Comparison of ENCODE assay signal across 11 cellular contexts in the genomic region with DNA sequence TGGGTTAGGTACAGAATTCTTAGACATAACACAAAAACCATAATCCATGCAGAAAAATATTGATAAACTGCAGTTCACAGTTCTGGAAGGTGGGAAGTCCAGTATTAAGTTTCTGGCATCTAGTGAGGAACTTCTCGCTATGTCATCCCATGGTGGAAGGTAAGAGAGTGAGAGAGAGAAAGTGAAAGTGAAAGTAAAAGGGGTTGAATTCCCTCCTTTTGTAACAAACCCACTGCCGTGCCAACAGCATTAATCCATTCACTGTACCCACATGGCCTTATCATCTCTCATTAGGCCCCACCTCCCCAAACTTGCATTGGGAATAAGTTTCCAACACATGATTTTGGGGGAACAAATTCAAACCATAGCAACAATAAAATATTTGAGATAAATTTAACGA. TPM values are rescaled to one million over a fixed set of nuclear protein-coding genes. Genes with fewer than 3 reads are reported as not detected.
DNase-seq lines count a peak whose midpoint lies in the region; ATAC-seq and TF ChIP-seq lines count a peak whose summit lies in the region.
"Had no signal": no experiment of that assay in that cellular context is flagged by ENCODE, and none has a peak within 500 bp of the region (broad histone marks: within the 10 kb centered on the region; RNA-seq: fewer than 3 reads in every experiment).

No MANE protein-coding gene starts in this region.

- POLR2A ChIA-PET in OCI-LY7 (lab: Charles Lee), result interaction anchor here (0.9 kb wide), 1 partner anchor 14 kb away, joined by 3 read pairs; no protein-coding TSS in a partner anchor

- peaks cover 18% of the 10 kb centered on the region for H3K4me1 Mint-ChIP-seq in activated T-cell treated with anti-CD3 and anti-CD28 coated beads, Interleukin-2, amount 50 U/mL, for 72 hours (ENCODE audit: low read depth)
- H3K4me1 Mint-ChIP-seq: mesothelial cell of epicardium had no signal

- no peak for DNase-seq in activated T-cell treated with anti-CD3 and anti-CD28 coated beads, Interleukin-2, amount 50 U/mL, for 72 hours
- DNase-seq in activated T-cell treated with anti-CD3 and anti-CD28 coated beads, Interleukin-2, amount 50 U/mL, for 48 hours, result no peak
- peak; percentile 15 for DNase-seq in OCI-LY7 (ENCODE audit: low spot score)
- peak; percentile 19 to 24 for DNase-seq in erythroblast (lab: John Stamatoyannopoulos, UW)
- DNase-seq in spleen, result no peak
- DNase-seq in NCI-H526 treated with DMSO at 0.1 percent for 48 hours (lab: John Stamatoyannopoulos, UW), result no peak
- no peak for DNase-seq in DMS114 treated with DMSO at 0.1 percent for 48 hours (lab: John Stamatoyannopoulos, UW; ENCODE audit: unreplicated experiment)
- no peak for DNase-seq in GM19238 (ENCODE audit: insufficient read length, low spot score)
- DNase-seq: body of pancreas; NK-92 treated with Interleukin-12 subunit alpha and Interleukin-12 subunit beta, amount 100 ng/mL, for 24 hours had no signal

- CTCF ChIA-PET in OCI-LY7 (lab: Charles Lee; ENCODE audit: unreplicated experiment), result no interaction called here

- peak in 1 of 2 donors; percentile 47 for ATAC-seq in activated T-cell treated with anti-CD3 and anti-CD28 coated beads, Interleukin-2, amount 50 U/mL, for 72 hours (replicated peaks in 1 of 2)
- ATAC-seq: body of pancreas had no signal

- H3K27ac Mint-ChIP-seq in activated T-cell treated with anti-CD3 and anti-CD28 coated beads, Interleukin-2, amount 50 U/mL, for 72 hours, result peak overlapping the region; percentile 67
- H3K27ac Mint-ChIP-seq: mesothelial cell of epicardium had no signal

- H3K9me3 ChIP-seq in OCI-LY7 (ENCODE audit: low read length) (peaks cover 10% of the 10 kb centered on the region; the same call in 1 of the 2 replicates), spleen (peaks cover 0 to 58% (median 30%) of the 10 kb centered on the region in 8 donors)
- H3K9me3 ChIP-seq: body of pancreas had no signal

- peaks cover 3 to 22% of the 10 kb centered on the region in 2 donors for H3K36me3 Mint-ChIP-seq in activated T-cell treated with anti-CD3 and anti-CD28 coated beads, Interleukin-2, amount 50 U/mL, for 72 hours (ENCODE audit: insufficient read depth in 2 of 2)

- H3K4me3 Mint-ChIP-seq in activated T-cell treated with anti-CD3 and anti-CD28 coated beads, Interleukin-2, amount 50 U/mL, for 72 hours, result peak overlapping the region; percentile 71 to 86
- H3K4me3 Mint-ChIP-seq: mesothelial cell of epicardium had no signal

- H3K27me3 ChIP-seq in spleen (replicated peaks in 1 of 7), result no peaks in the 10 kb centered on the region
- H3K27me3 ChIP-seq: body of pancreas had no signal

- H3K27ac ChIP-seq in OCI-LY7 (ENCODE audit: low read depth, low read length, poor library complexity, severe bottlenecking), result no peak overlapping the region
- peak overlapping the region in 3 of 8 donors; percentile 42 to 51 (median 48) for H3K27ac ChIP-seq in spleen
- H3K27ac ChIP-seq: body of pancreas had no signal

- intact Hi-C loops in OCI-LY7 (cut with micrococcal nuclease; ENCODE audit: unreplicated experiment), result no loop called here
- intact Hi-C loops in spleen (cut with DNase I; ENCODE audit: low total_unique reads), result no loop called here

- WGBS in spleen, 5 donors, result 43 to 64% (median 48%) methylated on average over 3 of the region's 3 CpGs

- no peak for TF ChIP-seq POLR2A in erythroblast (IDR thresholded peaks at IDR 0.05; ENCODE audit: low read length)
- no peak for TF ChIP-seq POLR2A in spleen (IDR thresholded peaks at IDR 0.05)

- H3K27me3 Mint-ChIP-seq in activated T-cell treated with anti-CD3 and anti-CD28 coated beads, Interleukin-2, amount 50 U/mL, for 72 hours (ENCODE audit: low read depth), result no peaks in the 10 kb centered on the region

- peak overlapping the region; percentile 27; the same call in 1 of the 2 replicates for H2AFZ ChIP-seq in OCI-LY7 (ENCODE audit: low read length)

- H3K36me3 ChIP-seq in OCI-LY7 (ENCODE audit: insufficient read depth, low read length) (no peaks in the 10 kb centered on the region), spleen (no peaks in the 10 kb centered on the region)

- peak overlapping the region; percentile 28 for H3K4me2 ChIP-seq in OCI-LY7 (ENCODE audit: low read length)

- H4K20me1 ChIP-seq in OCI-LY7 (ENCODE audit: insufficient read depth, low read length), result no peaks in the 10 kb centered on the region

- H3K4me3 ChIP-seq in OCI-LY7 (ENCODE audit: low read depth, low read length, poor library complexity, severe bottlenecking), result peak overlapping the region; percentile 22
- peak overlapping the region in 7 of 8 donors; percentile 2 to 59 (median 22) for H3K4me3 ChIP-seq in spleen
- H3K4me3 ChIP-seq: body of pancreas had no signal

- H3K79me2 ChIP-seq in OCI-LY7 (ENCODE audit: insufficient read depth, low read depth, low read length), result no peaks in the 10 kb centered on the region

- no peak for TF ChIP-seq CTCF in OCI-LY7 (conservative IDR thresholded peaks at IDR 0.05; ENCODE audit: low read length)
- no peak for TF ChIP-seq CTCF in spleen (IDR thresholded peaks at IDR 0.05 in 8 of 11, conservative IDR thresholded peaks at IDR 0.05 in 3 of 11)

- H3K9me3 Mint-ChIP-seq in activated T-cell treated with anti-CD3 and anti-CD28 coated beads, Interleukin-2, amount 50 U/mL, for 72 hours, result peaks cover 4 to 10% of the 10 kb centered on the region in 2 donors

- H3K4me1 ChIP-seq in OCI-LY7 (ENCODE audit: insufficient read depth, low read length, poor library complexity, severe bottlenecking), result no peaks in the 10 kb centered on the region
- peaks cover 0 to 7% (median 0%) of the 10 kb centered on the region in 6 donors for H3K4me1 ChIP-seq in spleen
- H3K4me1 ChIP-seq: body of pancreas had no signal

- H3K9me2 ChIP-seq in OCI-LY7 (ENCODE audit: insufficient read depth, low read length), result no peaks in the 10 kb centered on the region

- BruUV-seq in OCI-LY7 (replicated peaks; lab: Mats Ljungman, UMichigan), result no TSS peak

RNA-seq across cellular contexts. Expression of a gene that starts 17.1 kb away (rescaled TPM):
- 1 to 10 TPM; 2.8 to 4.6 TPM for total RNA-seq in activated T-cell treated with anti-CD3 and anti-CD28 coated beads, Interleukin-2, amount 50 U/mL, for 72 hours
- total RNA-seq in OCI-LY7 (2014; rRNA removed; shearing (Covaris generic)), result 2.9 and 9.9 TPM in 2 replicates
- 6.4 and 7.9 TPM in 2 replicates for total RNA-seq in OCI-LY7 (2022)
- 1 to 10 TPM; 3.1 to 8.0 (median 5.3) TPM for total RNA-seq in spleen
- polyA plus RNA-seq in spleen, result 1 to 10 TPM; 3.3 to 4.2 (median 3.5) TPM

RNA-seq across cellular contexts. Expression of a gene that starts 25.3 kb away (rescaled TPM):
- 10 to 100 TPM; 12.4 to 18.0 TPM for total RNA-seq in activated T-cell treated with anti-CD3 and anti-CD28 coated beads, Interleukin-2, amount 50 U/mL, for 72 hours
- not detected in 2 replicates for total RNA-seq in OCI-LY7 (2014; rRNA removed; shearing (Covaris generic))
- total RNA-seq in OCI-LY7 (2022) (not detected in 2 replicates), spleen (10 to 100 TPM; 26.3 to 42.4 (median 29.7) TPM)
- 10 to 100 TPM; 60.9 to 68.8 (median 63.6) TPM for polyA plus RNA-seq in spleen

RNA-seq across cellular contexts. Expression of a gene that starts 48.9 kb away (rescaled TPM):
- 1 to 10 TPM; 1.3 to 2.6 TPM for total RNA-seq in activated T-cell treated with anti-CD3 and anti-CD28 coated beads, Interleukin-2, amount 50 U/mL, for 72 hours
- not detected in 2 replicates for total RNA-seq in OCI-LY7 (2014; rRNA removed; shearing (Covaris generic))
- total RNA-seq in OCI-LY7 (2022), result not detected in 2 replicates
- 1 to 10 TPM; 1.8 to 4.4 (median 3.1) TPM for total RNA-seq in spleen
- polyA plus RNA-seq in spleen, result 1 to 10 TPM; 2.0 to 2.5 (median 2.2) TPM

Comparison
In these comparisons a context has a peak if more than half of its experiments do, and no peak if none do; other contexts are left out.
1. DNase-seq: peak in OCI-LY7 (single experiment) and erythroblast (2 of 2); none in activated T-cell treated with anti-CD3 and anti-CD28 coated beads, Interleukin-2, amount 50 U/mL, for 72 hours (0 of 2), activated T-cell treated with anti-CD3 and anti-CD28 coated beads, Interleukin-2, amount 50 U/mL, for 48 hours (0 of 2), spleen (single experiment), NCI-H526 treated with DMSO at 0.1 percent for 48 hours (single experiment), DMS114 treated with DMSO at 0.1 percent for 48 hours (single experiment) and GM19238 (single experiment).
2. RNA of a gene that starts 25.3 kb away (total RNA-seq): 26.3 to 42.4 TPM in spleen and 12.4 to 18.0 TPM in activated T-cell treated with anti-CD3 and anti-CD28 coated beads, Interleukin-2, amount 50 U/mL, for 72 hours; not detected in OCI-LY7; every median in the first group is over 10 times any median in the second.